10 cellular contexts compared by ENCODE assay signal in the genomic region with DNA sequence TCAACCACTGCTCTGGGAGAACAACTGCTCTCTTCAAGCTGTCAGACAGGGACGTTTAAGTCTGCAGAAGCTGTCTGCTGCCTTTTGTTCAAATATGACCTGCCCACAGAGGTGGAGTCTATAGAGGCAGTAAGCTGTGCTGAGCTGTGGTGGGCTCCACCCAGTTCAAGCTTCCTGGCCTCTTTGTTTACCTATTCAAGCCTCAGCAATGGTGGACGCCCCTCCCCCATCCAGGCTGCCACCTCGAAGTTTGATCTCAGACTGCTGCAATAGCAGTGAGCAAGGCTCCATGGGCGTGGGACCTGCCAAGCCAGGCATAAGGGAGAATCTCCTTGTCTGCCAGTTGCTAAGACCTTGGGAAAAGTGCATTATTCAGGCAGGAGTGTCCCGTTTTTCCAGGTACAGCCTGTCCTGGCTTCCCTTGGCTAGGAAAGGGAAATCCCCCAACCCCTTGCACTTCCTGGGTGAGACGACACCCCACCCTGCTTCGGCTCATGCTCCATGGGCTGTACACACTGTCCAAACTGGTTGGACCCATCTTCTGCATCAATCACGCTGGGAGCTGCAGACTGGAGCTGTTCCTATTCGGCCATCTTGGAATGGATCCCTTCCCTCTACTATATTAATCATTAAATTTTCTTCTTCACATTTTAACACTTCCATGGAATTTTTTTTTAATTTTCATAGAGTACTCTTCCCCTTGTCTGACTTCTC.
DNase-seq lines count a peak whose midpoint lies in the region; ATAC-seq and TF ChIP-seq lines count a peak whose summit lies in the region.
"Had no signal": no experiment of that assay in that cellular context is flagged by ENCODE, and none has a peak within 500 bp of the region (broad histone marks: within the 10 kb centered on the region; RNA-seq: fewer than 3 reads in every experiment).

No MANE protein-coding gene starts in this region.

- ATAC-seq in esophagus mucosa, result peak; percentile 98
- ATAC-seq in HG02798 (IDR thresholded peaks at IDR 0.05; ENCODE audit: poor library complexity, unreplicated experiment), result no peak
- no peak for ATAC-seq in GM21528 (IDR thresholded peaks at IDR 0.05; ENCODE audit: low FRiP score, unreplicated experiment)

- no peak overlapping the region for H3K4me2 ChIP-seq in MM.1S (ENCODE audit: low read depth, low read length)
- H3K4me2 ChIP-seq: KMS-11 had no signal

- H3K4me1 ChIP-seq in MM.1S (ENCODE audit: low read length) (no peaks in the 10 kb centered on the region), stomach (peaks cover 0 to 9% (median 5%) of the 10 kb centered on the region in 4 donors)
- H3K4me1 ChIP-seq: parathyroid adenoma had no signal

- H3F3A ChIP-seq in MM.1S (ENCODE audit: insufficient read depth, low read length), result no peaks in the 10 kb centered on the region

- no peaks in the 10 kb centered on the region for H3K79me2 ChIP-seq in MM.1S (ENCODE audit: low read length)
- H3K79me2 ChIP-seq: parathyroid adenoma had no signal

- no peaks in the 10 kb centered on the region for H3K9me2 ChIP-seq in MM.1S (replicated peaks; ENCODE audit: insufficient read depth, low read length)

- no peak overlapping the region for H3K4me3 ChIP-seq in MM.1S (ENCODE audit: low read length)
- no peak overlapping the region for H3K4me3 ChIP-seq in stomach

- no peak overlapping the region for H2AFZ ChIP-seq in MM.1S (ENCODE audit: low read length)
- H2AFZ ChIP-seq: parathyroid adenoma had no signal

- no peak for TF ChIP-seq EP300 in stomach (IDR thresholded peaks at IDR 0.05)

- TF ChIP-seq POLR2A in stomach (IDR thresholded peaks at IDR 0.05), result no peak

- H3K36me3 ChIP-seq in MM.1S (replicated peaks; ENCODE audit: insufficient read depth, low read length), result no peaks in the 10 kb centered on the region
- no peaks in the 10 kb centered on the region for H3K36me3 ChIP-seq in stomach

- intact Hi-C loops in stomach (cut with DNase I; ENCODE audit: low total_unique reads), result no loop called here

- WGBS in stomach, 5 donors, result 27 to 47% (median 45%) methylated on average over 5 to 9 of the region's 9 CpGs

- no peak overlapping the region for H3K27ac ChIP-seq in MM.1S (ENCODE audit: low read length)
- H3K27ac ChIP-seq in stomach, result no peak overlapping the region
- H3K27ac ChIP-seq: KMS-11, parathyroid adenoma had no signal

- H3K27me3 ChIP-seq in MM.1S (replicated peaks; ENCODE audit: insufficient read depth, low read length), result no peaks in the 10 kb centered on the region
- H3K27me3 ChIP-seq in stomach, result no peaks in the 10 kb centered on the region

- TF ChIP-seq CTCF in MM.1S (IDR thresholded peaks at IDR 0.05; ENCODE audit: low read length), result no peak
- TF ChIP-seq CTCF in stomach (IDR thresholded peaks at IDR 0.05), result no peak

- H3K9ac ChIP-seq in MM.1S (ENCODE audit: low read length), result no peak overlapping the region
- H3K9ac ChIP-seq: KMS-11, parathyroid adenoma had no signal

- no peaks in the 10 kb centered on the region for H4K20me1 ChIP-seq in MM.1S (ENCODE audit: insufficient read depth, low read length)

- DNase-seq in activated gamma-delta T cell treated with Interleukin-2 at 50 U/mL for 16 hours (peak; percentile 51), activated gamma-delta T cell (lab: John Stamatoyannopoulos, UW) (no peak), MM.1S (peak; percentile 11), stomach (peak; percentile 55), NCI-H774 (lab: John Stamatoyannopoulos, UW) (no peak)

- no peaks in the 10 kb centered on the region for H3K9me3 ChIP-seq in MM.1S (replicated peaks; ENCODE audit: insufficient read depth, low read length)
- peaks cover 0 to 5% (median 3%) of the 10 kb centered on the region in 4 donors for H3K9me3 ChIP-seq in stomach

Comparison
In these comparisons a context has a peak if more than half of its experiments do, and no peak if none do; other contexts are left out.
1. DNase-seq: peak in activated gamma-delta T cell treated with Interleukin-2 at 50 U/mL for 16 hours (single experiment), MM.1S (single experiment) and stomach (single experiment); none in activated gamma-delta T cell (single experiment) and NCI-H774 (single experiment).